ENCODE assay signal across 9 cellular contexts in genomic region chr17:9022553-9023388, GRCh38. TPM values are rescaled to one million over a fixed set of nuclear protein-coding genes. Genes with fewer than 3 reads are reported as not detected.
A peak's percentile ranks its signal among the peaks of the same experiment; 100 is the strongest.
DNase-seq lines count a peak whose midpoint lies in the region; ATAC-seq and TF ChIP-seq lines count a peak whose summit lies in the region.
"Had no signal": no experiment of that assay in that cellular context is flagged by ENCODE, and none has a peak within 500 bp of the region (broad histone marks: within the 10 kb centered on the region; RNA-seq: fewer than 3 reads in every experiment).

No MANE protein-coding gene starts in this region.

- peaks cover 7% of the 10 kb centered on the region for H3K4me1 Mint-ChIP-seq in activated naive CD4-positive, alpha-beta T cell treated with anti-CD3 and anti-CD28 coated beads, Interleukin-2, amount 10 ng/mL, durations not matched to agents 7 days and 5 days

- CTCF ChIA-PET in activated naive CD4-positive, alpha-beta T cell treated with anti-CD3 and anti-CD28 coated beads, Interleukin-2, amount 10 ng/mL, durations not matched to agents 7 days and 5 days (lab: Charles Lee) = no interaction called here

- H3K9me3 ChIP-seq in GM23248 (ENCODE audit: low read depth) (no peaks in the 10 kb centered on the region), iPS DF 6.9 (ENCODE audit: control insufficient read depth, insufficient read depth, low read length) (no peaks in the 10 kb centered on the region)

- H3K36me3 Mint-ChIP-seq in activated naive CD4-positive, alpha-beta T cell treated with anti-CD3 and anti-CD28 coated beads, Interleukin-2, amount 10 ng/mL, durations not matched to agents 7 days and 5 days = peaks cover 2% of the 10 kb centered on the region

- DNase-seq in GM23248 (peak; percentile 55), iPS DF 6.9 (ENCODE audit: low read depth, low spot score) (no peak), dedifferentiated amniotic fluid mesenchymal stem cell (ENCODE audit: extremely low spot score) (no peak), OCI-M2 (lab: John Stamatoyannopoulos, UW; ENCODE audit: unreplicated experiment) (no peak), DMS153 treated with DMSO at 0.1 percent for 48 hours (lab: John Stamatoyannopoulos, UW; ENCODE audit: unreplicated experiment) (no peak)
- DNase-seq in activated naive CD4-positive, alpha-beta T cell treated with anti-CD3 and anti-CD28 coated beads, Interleukin-2, amount 10 ng/mL, durations not matched to agents 7 days and 5 days = peak; percentile 29

- H3K4me1 ChIP-seq in GM23248 (ENCODE audit: insufficient read depth) (no peaks in the 10 kb centered on the region), iPS DF 6.9 (ENCODE audit: control insufficient read depth, insufficient read depth, low read length) (peaks cover 15% of the 10 kb centered on the region)

- peaks cover 70% of the 10 kb centered on the region for H3K27me3 Mint-ChIP-seq in activated naive CD4-positive, alpha-beta T cell treated with anti-CD3 and anti-CD28 coated beads, Interleukin-2, amount 10 ng/mL, durations not matched to agents 7 days and 5 days

- H3K9ac ChIP-seq in GM23248 = no peak overlapping the region

- peak overlapping the region; percentile 55 for H3K27ac Mint-ChIP-seq in activated naive CD4-positive, alpha-beta T cell treated with anti-CD3 and anti-CD28 coated beads, Interleukin-2, amount 10 ng/mL, durations not matched to agents 7 days and 5 days

- H3K4me3 ChIP-seq in GM23248 (peak overlapping the region; percentile 70; the same call in 1 of the 2 replicates), iPS DF 6.9 (ENCODE audit: low read length) (peak overlapping the region; percentile 66; the same call in 1 of the 2 replicates), skin epidermis (peak overlapping the region; percentile 37 to 64 (median 56))

- H4K20me1 ChIP-seq in GM23248 (ENCODE audit: insufficient read depth) = no peaks in the 10 kb centered on the region

- no peaks in the 10 kb centered on the region for H3F3A ChIP-seq in GM23248 (ENCODE audit: insufficient read depth)

- no peaks in the 10 kb centered on the region for H3K9me3 Mint-ChIP-seq in activated naive CD4-positive, alpha-beta T cell treated with anti-CD3 and anti-CD28 coated beads, Interleukin-2, amount 10 ng/mL, durations not matched to agents 7 days and 5 days

- 0 out of 2 replicates have a peak overlapping the region, but pooled peaks have one; percentile 33 for H2AFZ ChIP-seq in GM23248

- H3K36me3 ChIP-seq in GM23248 (ENCODE audit: low read depth) (no peaks in the 10 kb centered on the region), iPS DF 6.9 (ENCODE audit: control insufficient read depth, insufficient read depth, low read length) (no peaks in the 10 kb centered on the region)

- H3K9me2 ChIP-seq in GM23248 (ENCODE audit: insufficient read depth) = no peaks in the 10 kb centered on the region

- no peaks in the 10 kb centered on the region for H3K79me2 ChIP-seq in GM23248 (ENCODE audit: insufficient read depth)

- 2 to 3% methylated on average over 101 to 108 of the region's 110 CpGs for WGBS in GM23248 (ENCODE audit: low coverage in 1 of 2, low lambda C conversion rate in 2 of 2, missing lambda C conversion rate in 2 of 2), 2 experiments
- WGBS in iPS DF 6.9 (ENCODE audit: insufficient coverage, insufficient read length) = no CpG with 5 or more reads among the region's 110 CpGs

- H3K27me3 ChIP-seq in GM23248 (replicated peaks; ENCODE audit: insufficient read depth) (peaks cover 65% of the 10 kb centered on the region), iPS DF 6.9 (ENCODE audit: control insufficient read depth, insufficient read depth, low read length) (peaks cover 48% of the 10 kb centered on the region)

- ATAC-seq in GM18505 (IDR thresholded peaks at IDR 0.05; ENCODE audit: unreplicated experiment) = no peak

- no peak for TF ChIP-seq POLR2A in GM18505 (IDR thresholded peaks at IDR 0.05; ENCODE audit: borderline replicate concordance, extremely low read depth, insufficient read depth, insufficient read length)

- H3K4me2 ChIP-seq in GM23248 (ENCODE audit: unreplicated experiment) = peak overlapping the region; percentile 58

- in situ Hi-C loops in GM23248 (cut with MboI) = no loop called here

- H3K27ac ChIP-seq in GM23248 (no peak overlapping the region), iPS DF 6.9 (ENCODE audit: low read length) (no peak overlapping the region), skin epidermis (peak overlapping the region in 3 of 21 experiments; percentile 14 to 73 (median 42))
- H3K27ac ChIP-seq: epithelial cell of prostate had no signal

- peak overlapping the region; percentile 76 for H3K4me3 Mint-ChIP-seq in activated naive CD4-positive, alpha-beta T cell treated with anti-CD3 and anti-CD28 coated beads, Interleukin-2, amount 10 ng/mL, durations not matched to agents 7 days and 5 days

RNA-seq across cellular contexts. Expression of gene NTN1, which starts 1.5 kb away (rescaled TPM):
- 0.11 TPM in 1 of 2 replicates, not detected in the other for total RNA-seq in GM23248 (2014; rRNA removed; shearing (Covaris generic))
- polyA plus RNA-seq in GM23248 (2016; fragmentation: Nextera tagmentation; extraction: Ambion mirVana) = 0.06 and 0.21 TPM in 2 replicates

RNA-seq across cellular contexts. Expression of gene PIK3R5, which starts 57.3 kb away (rescaled TPM):
- 0.11 TPM in 1 of 2 replicates, not detected in the other for total RNA-seq in GM23248 (2014; rRNA removed; shearing (Covaris generic))
- not detected in 2 replicates for polyA plus RNA-seq in GM23248 (2016; fragmentation: Nextera tagmentation; extraction: Ambion mirVana)

Comparison
In these comparisons a context has a peak if more than half of its experiments do, and no peak if none do; other contexts are left out.
1. DNase-seq: peak in GM23248 (single experiment) and activated naive CD4-positive, alpha-beta T cell treated with anti-CD3 and anti-CD28 coated beads, Interleukin-2, amount 10 ng/mL, durations not matched to agents 7 days and 5 days (single experiment); none in iPS DF 6.9 (single experiment), dedifferentiated amniotic fluid mesenchymal stem cell (single experiment), OCI-M2 (single experiment) and DMS153 treated with DMSO at 0.1 percent for 48 hours (single experiment).
2. Peak in every context shown above with its lines, with median percentiles within 50 percentile points of each other: H3K4me3 ChIP-seq.